In the genomic region with DNA sequence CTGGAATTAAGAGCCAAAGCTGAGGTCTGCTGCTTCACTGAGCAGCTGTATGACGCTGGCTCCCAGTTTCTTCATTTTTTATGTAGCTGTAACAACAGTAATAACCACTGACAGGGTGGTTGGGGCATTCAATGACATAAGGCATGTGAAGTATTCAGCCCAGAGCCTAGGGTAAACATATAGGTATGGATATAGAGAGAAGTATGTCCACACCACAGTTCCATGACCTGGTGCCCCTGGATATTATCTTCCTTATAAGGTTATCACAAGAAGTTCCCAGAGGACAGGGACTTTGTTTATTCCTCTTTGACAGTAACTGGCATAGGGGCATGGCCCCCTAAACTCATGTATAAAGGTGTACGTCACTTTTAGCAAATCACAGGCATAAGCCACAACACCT, we compare ENCODE assay signal across 42 cellular contexts. TPM values are rescaled to one million over a fixed set of nuclear protein-coding genes. Genes with fewer than 3 reads are reported as not detected.
"Had no signal": no experiment of that assay in that cellular context is flagged by ENCODE, and none has a peak within 500 bp of the region (broad histone marks: within the 10 kb centered on the region; RNA-seq: fewer than 3 reads in every experiment).

No MANE protein-coding gene starts in this region.

- H3K36me3 ChIP-seq: breast epithelium had no signal

- H3K4me3 ChIP-seq: adrenal gland, breast epithelium, esophagus squamous epithelium, heart left ventricle had no signal

- H3K4me1 Mint-ChIP-seq: activated naive CD4-positive, alpha-beta T cell treated with anti-CD3 and anti-CD28 coated beads, Interleukin-2, amount 50 U/mL, for 24 hours; T-cell had no signal

- H3K27me3 ChIP-seq: adrenal gland, breast epithelium, esophagus squamous epithelium, heart left ventricle had no signal

- H3K27ac ChIP-seq: adrenal gland, breast epithelium, epithelial cell of prostate, esophagus squamous epithelium, heart left ventricle had no signal

- H3K27ac Mint-ChIP-seq: activated CD4-positive, alpha-beta memory T cell treated with anti-CD3 and anti-CD28 coated beads for 36 hours; activated CD4-positive, alpha-beta T cell treated with anti-CD3 and anti-CD28 coated beads for 36 hours; activated CD4-positive, alpha-beta T cell treated with anti-CD3 and anti-CD28 coated beads, Interleukin-2, amount 10 ng/mL, durations not matched to agents 24 days and 14 days; activated CD8-positive, alpha-beta memory T cell treated with anti-CD3 and anti-CD28 coated beads, Interleukin-2, amount 10 ng/mL, durations not matched to agents 7 days and 5 days; activated CD8-positive, alpha-beta T cell treated with anti-CD3 and anti-CD28 coated beads, Interleukin-2, amount 10 ng/mL, durations not matched to agents 7 days and 5 days; activated naive CD4-positive, alpha-beta T cell treated with anti-CD3 and anti-CD28 coated beads for 36 hours; activated naive CD4-positive, alpha-beta T cell treated with anti-CD3 and anti-CD28 coated beads, Interleukin-2, amount 50 U/mL, for 24 hours; activated naive CD8-positive, alpha-beta T cell treated with anti-CD3 and anti-CD28 coated beads for 36 hours; activated naive CD8-positive, alpha-beta T cell treated with anti-CD3 and anti-CD28 coated beads, Interleukin-2, amount 50 U/mL, for 24 hours; activated T-helper 1 cell treated with anti-CD3 and anti-CD28 coated beads, Interleukin-12 subunit alpha, Interleukin-12 subunit beta, Interleukin-2, Interleukin-4 antibody, amounts not matched to agents 30 ng/mL and 10 ng/mL and 1 ng/mL, durations not matched to agents 14 hours and 24 hours and 36 hours; activated T-helper 2 cell treated with anti-CD3 and anti-CD28 coated beads, Interferon-gamma antibody, Interleukin-2, Interleukin-4, amounts not matched to agents 10 μg/mL and 5 μg/mL and 100 μg/mL, durations not matched to agents 14 hours and 24 hours and 36 hours; brain; T-cell; T-helper 1 cell treated with Interleukin-12 subunit alpha and Interleukin-12 subunit beta and Interleukin-4 antibody, amounts not matched to agents 30 μg/mL and 1 μg/mL, for 36 hours had no signal

- H3K4me1 ChIP-seq: breast epithelium had no signal

- H3K27me3 Mint-ChIP-seq: activated CD4-positive, alpha-beta memory T cell treated with anti-CD3 and anti-CD28 coated beads for 36 hours; activated CD4-positive, alpha-beta T cell treated with anti-CD3 and anti-CD28 coated beads for 36 hours; activated CD4-positive, alpha-beta T cell treated with anti-CD3 and anti-CD28 coated beads, Interleukin-2, amount 10 ng/mL, durations not matched to agents 24 days and 14 days; activated CD8-positive, alpha-beta memory T cell treated with anti-CD3 and anti-CD28 coated beads, Interleukin-2, amount 10 ng/mL, durations not matched to agents 7 days and 5 days; activated naive CD4-positive, alpha-beta T cell treated with anti-CD3 and anti-CD28 coated beads, Interleukin-2, amount 50 U/mL, for 24 hours; activated naive CD8-positive, alpha-beta T cell treated with anti-CD3 and anti-CD28 coated beads for 36 hours; activated naive CD8-positive, alpha-beta T cell treated with anti-CD3 and anti-CD28 coated beads, Interleukin-2, amount 50 U/mL, for 24 hours; brain; T-cell had no signal

- H3K9me3 Mint-ChIP-seq: activated CD4-positive, alpha-beta memory T cell treated with anti-CD3 and anti-CD28 coated beads for 36 hours; activated CD4-positive, alpha-beta T cell treated with anti-CD3 and anti-CD28 coated beads, Interleukin-2, amount 10 ng/mL, durations not matched to agents 24 days and 14 days; activated naive CD4-positive, alpha-beta T cell treated with anti-CD3 and anti-CD28 coated beads for 36 hours; activated naive CD4-positive, alpha-beta T cell treated with anti-CD3 and anti-CD28 coated beads, Interleukin-2, amount 50 U/mL, for 24 hours; activated naive CD8-positive, alpha-beta T cell treated with anti-CD3 and anti-CD28 coated beads for 36 hours; activated naive CD8-positive, alpha-beta T cell treated with anti-CD3 and anti-CD28 coated beads, Interleukin-2, amount 50 U/mL, for 24 hours; activated T-helper 1 cell treated with anti-CD3 and anti-CD28 coated beads, Interleukin-12 subunit alpha, Interleukin-12 subunit beta, Interleukin-2, Interleukin-4 antibody, amounts not matched to agents 30 ng/mL and 10 ng/mL and 1 ng/mL, durations not matched to agents 14 hours and 24 hours and 36 hours; activated T-helper 2 cell treated with anti-CD3 and anti-CD28 coated beads, Interferon-gamma antibody, Interleukin-2, Interleukin-4, amounts not matched to agents 10 μg/mL and 5 μg/mL and 100 μg/mL, durations not matched to agents 14 hours and 24 hours and 36 hours; brain; T-cell; T-helper 1 cell treated with Interleukin-12 subunit alpha and Interleukin-12 subunit beta and Interleukin-4 antibody, amounts not matched to agents 30 μg/mL and 1 μg/mL, for 36 hours had no signal

- H3K4me3 Mint-ChIP-seq: activated CD4-positive, alpha-beta memory T cell treated with anti-CD3 and anti-CD28 coated beads for 36 hours; activated CD4-positive, alpha-beta T cell treated with anti-CD3 and anti-CD28 coated beads for 36 hours; activated CD4-positive, alpha-beta T cell treated with anti-CD3 and anti-CD28 coated beads, Interleukin-2, amount 10 ng/mL, durations not matched to agents 24 days and 14 days; activated CD8-positive, alpha-beta memory T cell treated with anti-CD3 and anti-CD28 coated beads, Interleukin-2, amount 10 ng/mL, durations not matched to agents 7 days and 5 days; activated CD8-positive, alpha-beta T cell treated with anti-CD3 and anti-CD28 coated beads, Interleukin-2, amount 10 ng/mL, durations not matched to agents 7 days and 5 days; activated naive CD4-positive, alpha-beta T cell treated with anti-CD3 and anti-CD28 coated beads for 36 hours; activated naive CD4-positive, alpha-beta T cell treated with anti-CD3 and anti-CD28 coated beads, Interleukin-2, amount 50 U/mL, for 24 hours; activated naive CD8-positive, alpha-beta T cell treated with anti-CD3 and anti-CD28 coated beads for 36 hours; activated naive CD8-positive, alpha-beta T cell treated with anti-CD3 and anti-CD28 coated beads, Interleukin-2, amount 50 U/mL, for 24 hours; activated T-helper 1 cell treated with anti-CD3 and anti-CD28 coated beads, Interleukin-12 subunit alpha, Interleukin-12 subunit beta, Interleukin-2, Interleukin-4 antibody, amounts not matched to agents 30 ng/mL and 10 ng/mL and 1 ng/mL, durations not matched to agents 14 hours and 24 hours and 36 hours; brain; T-cell; T-helper 1 cell treated with Interleukin-12 subunit alpha and Interleukin-12 subunit beta and Interleukin-4 antibody, amounts not matched to agents 30 μg/mL and 1 μg/mL, for 36 hours had no signal

- H3K9me3 ChIP-seq: adrenal gland, breast epithelium, esophagus squamous epithelium, heart left ventricle had no signal

- DNase-seq: activated CD4-positive, alpha-beta memory T cell treated with anti-CD3 and anti-CD28 coated beads for 36 hours; activated CD4-positive, alpha-beta T cell treated with anti-CD3 and anti-CD28 coated beads for 36 hours; activated CD4-positive, alpha-beta T cell treated with anti-CD3 and anti-CD28 coated beads, Interleukin-2, amount 10 ng/mL, durations not matched to agents 24 days and 14 days; activated CD4-positive, CD25-positive, alpha-beta regulatory T cell; activated CD4-positive, CD25-positive, alpha-beta regulatory T cell treated with anti-CD3 and anti-CD28 coated beads, Interleukin-2, amount 50 U/mL, for 72 hours; activated CD8-positive, alpha-beta memory T cell treated with anti-CD3 and anti-CD28 coated beads, Interleukin-2, amount 10 ng/mL, durations not matched to agents 7 days and 5 days; activated CD8-positive, alpha-beta memory T cell treated with anti-CD3 and anti-CD28 coated beads, Interleukin-2, amount 50 U/mL, for 4 hours; activated CD8-positive, alpha-beta T cell treated with anti-CD3 and anti-CD28 coated beads, Interleukin-2, amount 10 ng/mL, durations not matched to agents 7 days and 5 days; activated effector memory CD4-positive, alpha-beta T cell treated with anti-CD3 and anti-CD28 coated beads, Interleukin-2, amount 50 U/mL, for 16 hours; activated naive CD4-positive, alpha-beta T cell treated with anti-CD3 and anti-CD28 coated beads for 36 hours; activated naive CD8-positive, alpha-beta T cell treated with anti-CD3 and anti-CD28 coated beads for 36 hours; activated naive CD8-positive, alpha-beta T cell treated with anti-CD3 and anti-CD28 coated beads, Interleukin-2, amount 50 U/mL, for 24 hours; activated T-cell treated with anti-CD3 and anti-CD28 coated beads, Interleukin-2, amount 50 U/mL, for 1 hour; activated T-cell treated with anti-CD3 and anti-CD28 coated beads, Interleukin-2, amount 50 U/mL, for 48 hours; adrenal gland; amygdala; aorta; caudate nucleus; cortex of kidney; dermis blood vessel endothelial cell; effector CD4-positive, alpha-beta T cell; esophagus squamous epithelium; glutamatergic neuron; heart left ventricle; SW 1271; T-cell; T-helper 9 cell had no signal

RNA-seq across cellular contexts. Expression of gene RAB42, which starts 14.7 kb away (rescaled TPM):
- total RNA-seq: activated CD4-positive, alpha-beta memory T cell treated with anti-CD3 and anti-CD28 coated beads for 36 hours; activated CD4-positive, alpha-beta T cell treated with anti-CD3 and anti-CD28 coated beads, Interleukin-2, amount 10 ng/mL, durations not matched to agents 24 days and 14 days; activated CD8-positive, alpha-beta memory T cell treated with anti-CD3 and anti-CD28 coated beads for 36 hours; activated CD8-positive, alpha-beta memory T cell treated with anti-CD3 and anti-CD28 coated beads, Interleukin-2, amount 10 ng/mL, durations not matched to agents 7 days and 5 days; activated CD8-positive, alpha-beta T cell treated with anti-CD3 and anti-CD28 coated beads, Interleukin-2, amount 10 ng/mL, durations not matched to agents 7 days and 5 days; activated naive CD4-positive, alpha-beta T cell treated with anti-CD3 and anti-CD28 coated beads for 36 hours; activated naive CD8-positive, alpha-beta T cell treated with anti-CD3 and anti-CD28 coated beads for 36 hours; activated T-helper 1 cell treated with anti-CD3 and anti-CD28 coated beads, Interleukin-12 subunit alpha, Interleukin-12 subunit beta, Interleukin-2, Interleukin-4 antibody, amounts not matched to agents 30 ng/mL and 10 ng/mL and 1 ng/mL, durations not matched to agents 14 hours and 24 hours and 36 hours; T-cell had no signal

RNA-seq across cellular contexts. Expression of gene RNU11, which starts 41.6 kb away (rescaled TPM):
- total RNA-seq: activated CD4-positive, alpha-beta memory T cell treated with anti-CD3 and anti-CD28 coated beads for 36 hours; activated CD4-positive, alpha-beta T cell treated with anti-CD3 and anti-CD28 coated beads for 36 hours; activated CD4-positive, alpha-beta T cell treated with anti-CD3 and anti-CD28 coated beads, Interleukin-2, amount 10 ng/mL, durations not matched to agents 24 days and 14 days; activated CD8-positive, alpha-beta memory T cell treated with anti-CD3 and anti-CD28 coated beads for 36 hours; activated CD8-positive, alpha-beta memory T cell treated with anti-CD3 and anti-CD28 coated beads, Interleukin-2, amount 10 ng/mL, durations not matched to agents 7 days and 5 days; activated CD8-positive, alpha-beta T cell treated with anti-CD3 and anti-CD28 coated beads, Interleukin-2, amount 10 ng/mL, durations not matched to agents 7 days and 5 days; activated naive CD4-positive, alpha-beta T cell treated with anti-CD3 and anti-CD28 coated beads for 36 hours; activated naive CD8-positive, alpha-beta T cell treated with anti-CD3 and anti-CD28 coated beads for 36 hours; activated T-helper 1 cell treated with anti-CD3 and anti-CD28 coated beads, Interleukin-12 subunit alpha, Interleukin-12 subunit beta, Interleukin-2, Interleukin-4 antibody, amounts not matched to agents 30 ng/mL and 10 ng/mL and 1 ng/mL, durations not matched to agents 14 hours and 24 hours and 36 hours; activated T-helper 2 cell treated with anti-CD3 and anti-CD28 coated beads, Interferon-gamma antibody, Interleukin-2, Interleukin-4, amounts not matched to agents 10 μg/mL and 5 μg/mL and 100 μg/mL, durations not matched to agents 14 hours and 24 hours and 36 hours; adrenal gland; aorta; breast epithelium; chondrocyte; dermis blood vessel endothelial cell; endothelial cell of umbilical vein; esophagus squamous epithelium; fibroblast of lung; fibroblast of villous mesenchyme; frontal cortex; heart left ventricle; T-cell; T-helper 2 cell treated with Interferon-gamma antibody and Interleukin-4, amounts not matched to agents 100 ng/mL and 5 ng/mL, for 36 hours had no signal
- polyA plus RNA-seq: adrenal gland, aorta, endothelial cell of umbilical vein, esophagus, fibroblast of lung, heart left ventricle had no signal
